Comparison of ENCODE assay signal across 8 cellular contexts in the genomic region with DNA sequence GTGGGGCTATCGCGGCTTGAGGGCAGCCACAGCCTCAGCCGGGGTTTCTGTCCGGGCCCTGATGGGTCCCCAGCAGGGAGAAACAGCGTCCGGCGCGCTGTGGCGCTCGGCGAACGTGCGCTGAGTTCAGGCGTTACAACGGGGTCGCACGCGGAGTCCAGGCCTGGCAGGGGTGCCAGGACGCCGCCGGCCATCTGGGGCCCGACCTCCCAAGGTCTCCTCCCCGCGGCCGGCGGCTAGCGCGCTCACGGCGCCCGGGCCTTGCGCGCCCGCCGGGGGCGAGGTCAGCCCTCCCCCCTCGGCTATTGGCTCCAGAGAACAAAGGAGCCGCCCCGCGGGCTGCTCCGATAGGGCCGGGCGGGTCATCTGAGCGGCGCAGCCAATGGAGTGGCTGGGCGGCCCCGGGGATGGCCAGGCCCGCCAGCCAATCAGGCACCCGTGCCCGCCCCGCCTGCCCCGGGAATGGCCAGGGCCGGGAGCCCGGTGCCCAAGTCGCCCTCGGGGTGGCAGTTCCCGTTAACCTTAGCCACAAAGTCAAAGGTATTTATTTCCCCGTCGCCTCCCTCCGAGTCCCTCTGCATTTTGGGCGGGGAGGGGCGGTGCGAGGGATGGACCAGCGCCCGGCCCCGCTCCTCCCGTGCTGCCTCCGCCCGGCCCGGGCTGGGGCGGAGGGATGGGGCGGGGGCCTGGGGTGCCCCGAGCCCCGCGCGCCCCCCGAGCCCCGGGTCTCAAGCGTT. TPM values are rescaled to one million over a fixed set of nuclear protein-coding genes. Genes with fewer than 3 reads are reported as not detected.
DNase-seq lines count a peak whose midpoint lies in the region; ATAC-seq and TF ChIP-seq lines count a peak whose summit lies in the region.

A gene (plus strand): TSS at position 478 of the 737 bp plus-strand sequence. CDS start 9,141 bp downstream, outside the sequence.

- H3K27ac Mint-ChIP-seq in activated T-helper 2 cell treated with anti-CD3 and anti-CD28 coated beads, Interferon-gamma antibody, Interleukin-2, Interleukin-4, amounts not matched to agents 10 μg/mL and 5 μg/mL and 100 μg/mL, durations not matched to agents 14 hours and 24 hours and 36 hours: peak within 1 kb of the TSS; percentile 76
- peak within 1 kb of the TSS; percentile 81 to 86 for H3K27ac Mint-ChIP-seq in natural killer cell
- peak within 1 kb of the TSS; percentile 95 for H3K27ac Mint-ChIP-seq in stimulated activated naive B cell treated with anti-CD40 and anti-IgM and Interleukin-4, amounts not matched to agents 10 μg/mL and 1 μg/mL and 100 μg/mL, for 72 hours

- DNase-seq in EL (peak; percentile 93), H4 (ENCODE audit: low spot score) (peak; percentile 88), LoVo (ENCODE audit: low spot score) (peak; percentile 100), RPMI8226 (peak; percentile 98), fibroblast of peridontal ligament (ENCODE audit: extremely low read depth) (peak; percentile 87), natural killer cell (peak; percentile 94)
- DNase-seq in activated T-helper 2 cell treated with anti-CD3 and anti-CD28 coated beads, Interferon-gamma antibody, Interleukin-2, Interleukin-4, amounts not matched to agents 10 μg/mL and 5 μg/mL and 100 μg/mL, durations not matched to agents 14 hours and 24 hours and 36 hours (ENCODE audit: low spot score): peak; percentile 92
- peak; percentile 93 for DNase-seq in stimulated activated naive B cell treated with anti-CD40 and anti-IgM and Interleukin-4, amounts not matched to agents 10 μg/mL and 1 μg/mL and 100 μg/mL, for 72 hours

- intact Hi-C loops in activated T-helper 2 cell treated with anti-CD3 and anti-CD28 coated beads, Interferon-gamma antibody, Interleukin-2, Interleukin-4, amounts not matched to agents 10 μg/mL and 5 μg/mL and 100 μg/mL, durations not matched to agents 14 hours and 24 hours and 36 hours (cut with micrococcal nuclease): loop anchor here (1.0 to 5.0 kb wide), 7 partner anchors 10 to 507 kb away; a partner anchor contains a TSS
- intact Hi-C loops in natural killer cell (cut with micrococcal nuclease): loop anchor here (1.0 to 2.0 kb wide), 3 partner anchors 10 to 26 kb away; a partner anchor contains a TSS

- no peak for TF ChIP-seq CTCF in natural killer cell (IDR thresholded peaks at IDR 0.05)

- peak within 1 kb of the TSS; percentile 94 for H3K4me3 Mint-ChIP-seq in activated T-helper 2 cell treated with anti-CD3 and anti-CD28 coated beads, Interferon-gamma antibody, Interleukin-2, Interleukin-4, amounts not matched to agents 10 μg/mL and 5 μg/mL and 100 μg/mL, durations not matched to agents 14 hours and 24 hours and 36 hours (ENCODE audit: low read depth)
- H3K4me3 Mint-ChIP-seq in natural killer cell: peak within 1 kb of the TSS; percentile 92
- peak within 1 kb of the TSS; percentile 93 for H3K4me3 Mint-ChIP-seq in stimulated activated naive B cell treated with anti-CD40 and anti-IgM and Interleukin-4, amounts not matched to agents 10 μg/mL and 1 μg/mL and 100 μg/mL, for 72 hours

- H3K4me1 Mint-ChIP-seq in activated T-helper 2 cell treated with anti-CD3 and anti-CD28 coated beads, Interferon-gamma antibody, Interleukin-2, Interleukin-4, amounts not matched to agents 10 μg/mL and 5 μg/mL and 100 μg/mL, durations not matched to agents 14 hours and 24 hours and 36 hours (ENCODE audit: low read depth): peaks cover 49% of the 10 kb centered on the region
- H3K4me1 Mint-ChIP-seq in natural killer cell: peaks cover 31 to 35% of the 10 kb centered on the region in 2 donors
- H3K4me1 Mint-ChIP-seq in stimulated activated naive B cell treated with anti-CD40 and anti-IgM and Interleukin-4, amounts not matched to agents 10 μg/mL and 1 μg/mL and 100 μg/mL, for 72 hours: peaks cover 67 to 90% of the 10 kb centered on the region in 2 donors

- H3K36me3 Mint-ChIP-seq in activated T-helper 2 cell treated with anti-CD3 and anti-CD28 coated beads, Interferon-gamma antibody, Interleukin-2, Interleukin-4, amounts not matched to agents 10 μg/mL and 5 μg/mL and 100 μg/mL, durations not matched to agents 14 hours and 24 hours and 36 hours (ENCODE audit: low read depth): peaks cover 28% of the 10 kb centered on the region
- H3K36me3 Mint-ChIP-seq in natural killer cell: no peaks in the 10 kb centered on the region
- peaks cover 26 to 40% of the 10 kb centered on the region in 2 donors for H3K36me3 Mint-ChIP-seq in stimulated activated naive B cell treated with anti-CD40 and anti-IgM and Interleukin-4, amounts not matched to agents 10 μg/mL and 1 μg/mL and 100 μg/mL, for 72 hours

- ATAC-seq in natural killer cell: peak; percentile 97 to 99 (median 98)
- peak; percentile 76 to 79 for ATAC-seq in stimulated activated naive B cell treated with anti-CD40 and anti-IgM and Interleukin-4, amounts not matched to agents 10 μg/mL and 1 μg/mL and 100 μg/mL, for 72 hours (replicated peaks)

- no peaks in the 10 kb centered on the region for H3K27me3 Mint-ChIP-seq in activated T-helper 2 cell treated with anti-CD3 and anti-CD28 coated beads, Interferon-gamma antibody, Interleukin-2, Interleukin-4, amounts not matched to agents 10 μg/mL and 5 μg/mL and 100 μg/mL, durations not matched to agents 14 hours and 24 hours and 36 hours (ENCODE audit: low read depth)
- H3K27me3 Mint-ChIP-seq in natural killer cell (ENCODE audit: low read depth in 2 of 2): no peaks in the 10 kb centered on the region
- H3K27me3 Mint-ChIP-seq in stimulated activated naive B cell treated with anti-CD40 and anti-IgM and Interleukin-4, amounts not matched to agents 10 μg/mL and 1 μg/mL and 100 μg/mL, for 72 hours: no peaks in the 10 kb centered on the region

- no peaks in the 10 kb centered on the region for H3K9me3 Mint-ChIP-seq in activated T-helper 2 cell treated with anti-CD3 and anti-CD28 coated beads, Interferon-gamma antibody, Interleukin-2, Interleukin-4, amounts not matched to agents 10 μg/mL and 5 μg/mL and 100 μg/mL, durations not matched to agents 14 hours and 24 hours and 36 hours
- H3K9me3 Mint-ChIP-seq in natural killer cell: no peaks in the 10 kb centered on the region
- H3K9me3 Mint-ChIP-seq in stimulated activated naive B cell treated with anti-CD40 and anti-IgM and Interleukin-4, amounts not matched to agents 10 μg/mL and 1 μg/mL and 100 μg/mL, for 72 hours: no peaks in the 10 kb centered on the region

RNA-seq across cellular contexts. Expression of the gene that starts here (rescaled TPM):
- 0.56 and 0.90 TPM in 2 replicates for total RNA-seq in H4 (2014; rRNA removed; shearing (Covaris generic))
- 4.5 and 5.5 TPM in 2 replicates for total RNA-seq in activated T-helper 2 cell treated with anti-CD3 and anti-CD28 coated beads, Interferon-gamma antibody, Interleukin-2, Interleukin-4, amounts not matched to agents 10 μg/mL and 5 μg/mL and 100 μg/mL, durations not matched to agents 14 hours and 24 hours and 36 hours
- 1 to 10 TPM; 1.3 to 2.7 (median 1.6) TPM for total RNA-seq in natural killer cell

Comparison
In these comparisons a context has a peak if more than half of its experiments do, and no peak if none do; other contexts are left out.
1. Peak in every context shown above with its lines: DNase-seq and ATAC-seq.
2. Peak in DNase-seq in H4; RNA of the gene not detected or under 1 TPM.